Comparison of ENCODE assay signal across 1 cellular context in the genomic region with DNA sequence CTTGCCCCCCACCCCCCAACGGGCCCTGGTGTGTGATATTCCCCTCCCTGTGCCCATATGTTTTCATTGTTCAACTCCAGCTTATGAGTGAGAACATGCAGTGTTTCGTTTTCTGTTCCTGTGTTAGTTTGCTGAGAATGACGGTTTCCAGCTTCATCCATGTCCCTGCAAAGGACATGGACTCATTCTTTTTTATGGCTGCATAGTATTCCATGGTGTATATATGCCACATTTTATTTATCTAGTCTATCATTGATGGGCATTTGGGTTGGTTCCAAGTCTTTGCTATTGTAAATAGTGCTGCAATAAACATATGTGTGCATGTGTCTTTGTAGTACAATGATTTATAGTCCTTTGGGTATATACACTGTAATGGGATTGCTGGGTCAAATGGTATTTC. TPM values are rescaled to one million over a fixed set of nuclear protein-coding genes. Genes with fewer than 3 reads are reported as not detected.
"Had no signal": no experiment of that assay in that cellular context is flagged by ENCODE, and none has a peak within 500 bp of the region (broad histone marks: within the 10 kb centered on the region; RNA-seq: fewer than 3 reads in every experiment).

No MANE protein-coding gene starts in this region.

RNA-seq across cellular contexts. Expression of gene DEPDC1B, which starts 11.9 kb away (rescaled TPM):
- total RNA-seq: naive thymus-derived CD8-positive, alpha-beta T cell had no signal
